Comparison of ENCODE assay signal across 8 cellular contexts in the genomic region with DNA sequence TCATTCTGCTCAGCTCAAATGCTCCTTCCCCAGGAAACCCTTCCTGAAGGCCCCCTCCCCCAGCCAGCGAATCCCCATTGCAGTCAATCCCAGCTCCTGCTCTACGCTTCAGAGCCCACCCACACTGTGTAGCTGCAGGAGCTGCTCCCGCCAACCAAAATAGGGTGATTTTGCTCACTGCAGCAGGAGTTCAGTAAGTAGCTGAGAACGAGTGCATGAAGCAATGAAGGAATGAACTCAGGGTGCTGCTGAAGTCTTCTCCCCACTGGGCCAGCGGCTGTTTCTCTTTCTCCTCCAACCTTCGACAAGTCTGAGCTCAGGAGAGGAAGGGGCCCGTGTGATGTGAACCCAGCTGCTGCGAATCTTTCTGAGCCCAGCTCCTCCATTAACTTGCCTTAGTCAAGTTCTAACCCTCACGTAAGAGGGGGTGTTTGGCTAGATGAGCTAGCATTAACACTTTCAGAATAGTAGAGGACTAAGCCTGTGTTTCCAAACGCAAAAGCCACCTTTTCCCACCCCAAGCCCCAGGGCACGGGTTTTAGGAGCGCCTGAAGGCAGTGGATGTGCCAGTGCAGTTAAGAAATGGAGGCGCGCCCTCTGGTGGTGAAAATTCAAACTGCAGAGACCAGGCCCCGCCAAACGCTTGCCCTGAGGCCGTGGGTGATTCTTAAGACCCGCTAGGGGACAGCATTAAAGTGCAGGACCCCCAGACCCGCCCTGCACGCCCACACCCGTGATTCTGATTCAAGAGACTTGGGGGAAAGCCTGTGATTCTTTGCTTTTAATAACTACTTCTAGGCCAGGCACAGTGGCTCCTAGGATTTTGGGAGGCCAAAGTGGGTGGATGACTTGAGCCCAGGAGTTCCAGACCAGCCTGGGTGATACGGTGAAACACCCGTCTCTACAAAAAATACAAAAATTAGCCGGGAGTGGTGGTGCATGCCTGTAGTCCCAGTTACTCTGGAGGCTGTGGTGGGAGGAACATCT. TPM values are rescaled to one million over a fixed set of nuclear protein-coding genes. Genes with fewer than 3 reads are reported as not detected.
DNase-seq lines count a peak whose midpoint lies in the region; ATAC-seq and TF ChIP-seq lines count a peak whose summit lies in the region.

No MANE protein-coding gene starts in this region.

- DNase-seq in ELF-1 (ENCODE audit: low read depth, low spot score): peak; percentile 95
- peak; percentile 1 for DNase-seq in HFF-Myc (ENCODE audit: extremely low read depth, low read depth)
- peak; percentile 62 for DNase-seq in germinal center (ENCODE audit: low spot score)
- DNase-seq in posterior cingulate gyrus: peak; percentile 41 to 95 (median 76)
- DNase-seq in T1000 (lab: John Stamatoyannopoulos, UW): no peak

- no peak overlapping the region for H3K4me3 ChIP-seq in HFF-Myc (replicated peaks; ENCODE audit: low read depth, low read length)
- H3K4me3 ChIP-seq in OCI-LY1 (ENCODE audit: low read depth, low read length, poor library complexity, severe bottlenecking): no peak overlapping the region

- peak; percentile 60 for ATAC-seq in activated T-helper 17 cell treated with anti-CD3 and anti-CD28 coated beads, Interleukin-2, amount 50 U/mL, for 72 hours (replicated peaks)
- no peak for ATAC-seq in HG03097 (IDR thresholded peaks at IDR 0.05; ENCODE audit: low FRiP score, unreplicated experiment)

- no peaks in the 10 kb centered on the region for H3K4me1 ChIP-seq in OCI-LY1 (ENCODE audit: insufficient read depth, low read length, severe bottlenecking)

- no peaks in the 10 kb centered on the region for H3K9me2 ChIP-seq in OCI-LY1 (ENCODE audit: low read depth, low read length)

- H3K4me3 Mint-ChIP-seq in activated T-helper 17 cell treated with anti-CD3 and anti-CD28 coated beads, Interleukin-2, amount 50 U/mL, for 72 hours: no peak overlapping the region

- H2AFZ ChIP-seq in OCI-LY1 (ENCODE audit: low read length): no peak overlapping the region

- H3K79me2 ChIP-seq in OCI-LY1 (ENCODE audit: insufficient read depth, low read length): no peaks in the 10 kb centered on the region

- H3K4me2 ChIP-seq in OCI-LY1 (ENCODE audit: low read length): no peak overlapping the region

- H3F3A ChIP-seq in OCI-LY1 (ENCODE audit: insufficient read depth, low read length): no peaks in the 10 kb centered on the region

- no peaks in the 10 kb centered on the region for H4K20me1 ChIP-seq in OCI-LY1 (ENCODE audit: insufficient read depth, low read length)

- no peaks in the 10 kb centered on the region for H3K4me1 Mint-ChIP-seq in activated T-helper 17 cell treated with anti-CD3 and anti-CD28 coated beads, Interleukin-2, amount 50 U/mL, for 72 hours

- H3K9me3 ChIP-seq in OCI-LY1 (ENCODE audit: low read length): no peaks in the 10 kb centered on the region

- no peak overlapping the region for H3K27ac ChIP-seq in OCI-LY1 (ENCODE audit: low read depth, low read length, poor library complexity, severe bottlenecking)

- no peak overlapping the region for H3K9ac ChIP-seq in OCI-LY1 (ENCODE audit: low read length)

- H3K27me3 Mint-ChIP-seq in activated T-helper 17 cell treated with anti-CD3 and anti-CD28 coated beads, Interleukin-2, amount 50 U/mL, for 72 hours: peaks cover 32% of the 10 kb centered on the region

- no peaks in the 10 kb centered on the region for H3K36me3 Mint-ChIP-seq in activated T-helper 17 cell treated with anti-CD3 and anti-CD28 coated beads, Interleukin-2, amount 50 U/mL, for 72 hours (ENCODE audit: low read depth)

- H3K27ac Mint-ChIP-seq in activated T-helper 17 cell treated with anti-CD3 and anti-CD28 coated beads, Interleukin-2, amount 50 U/mL, for 72 hours: no peak overlapping the region

- peak; percentile 79 for TF ChIP-seq CTCF in HFF-Myc (IDR thresholded peaks at IDR 0.05; ENCODE audit: low read depth, low read length, missing control alignments)
- peak; percentile 80 for TF ChIP-seq CTCF in OCI-LY1 (IDR thresholded peaks at IDR 0.05; ENCODE audit: low read length)

- intact Hi-C loops in posterior cingulate gyrus (cut with DNase I): loop anchor here (5.0 kb wide), 1 partner anchor 127 kb away; no protein-coding TSS in a partner anchor

- H3K36me3 ChIP-seq in OCI-LY1 (ENCODE audit: insufficient read depth, low read length): no peaks in the 10 kb centered on the region

- H3K27me3 ChIP-seq in OCI-LY1 (ENCODE audit: insufficient read depth, low read length): no peaks in the 10 kb centered on the region

- H3K9me3 Mint-ChIP-seq in activated T-helper 17 cell treated with anti-CD3 and anti-CD28 coated beads, Interleukin-2, amount 50 U/mL, for 72 hours: peaks cover 4% of the 10 kb centered on the region

RNA-seq across cellular contexts. Expression of a gene that starts 11.9 kb away (rescaled TPM):
- total RNA-seq in activated T-helper 17 cell treated with anti-CD3 and anti-CD28 coated beads, Interleukin-2, amount 50 U/mL, for 72 hours: not detected

RNA-seq across cellular contexts. Expression of a gene that starts 31.9 kb away (rescaled TPM):
- not detected for total RNA-seq in activated T-helper 17 cell treated with anti-CD3 and anti-CD28 coated beads, Interleukin-2, amount 50 U/mL, for 72 hours

RNA-seq across cellular contexts. Expression of a gene that starts 40.0 kb away (rescaled TPM):
- not detected for total RNA-seq in activated T-helper 17 cell treated with anti-CD3 and anti-CD28 coated beads, Interleukin-2, amount 50 U/mL, for 72 hours
